In the genomic region with DNA sequence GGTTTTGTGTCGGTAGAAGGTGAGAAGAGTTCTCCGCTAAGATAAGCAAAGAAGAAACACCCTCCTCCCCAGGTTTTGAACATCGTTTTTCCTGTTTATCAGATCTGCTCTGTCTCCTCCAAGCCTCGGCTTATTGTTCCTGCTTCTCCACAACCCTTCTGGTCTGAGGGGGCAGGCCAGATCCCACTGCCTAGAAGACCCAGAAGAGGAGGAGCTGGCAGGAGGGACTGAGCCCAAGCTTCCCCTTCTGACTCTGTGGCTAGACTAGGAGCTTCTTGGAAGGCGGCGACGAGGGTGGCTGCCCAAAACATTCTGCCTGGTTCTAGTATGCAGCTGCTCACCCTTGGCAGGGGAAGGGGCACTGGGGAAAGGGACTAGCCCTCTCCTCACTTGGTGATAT, we compare ENCODE assay signal across 1 cellular context.
TF ChIP-seq lines count a peak whose summit lies in the region.

No MANE protein-coding gene starts in this region.

TF ChIP-seq in GM23338, 12 proteins besides CTCF, POLR2A, EP300 and RAD21 (continued from another document):
- TF ChIP-seq, protein P1, sequence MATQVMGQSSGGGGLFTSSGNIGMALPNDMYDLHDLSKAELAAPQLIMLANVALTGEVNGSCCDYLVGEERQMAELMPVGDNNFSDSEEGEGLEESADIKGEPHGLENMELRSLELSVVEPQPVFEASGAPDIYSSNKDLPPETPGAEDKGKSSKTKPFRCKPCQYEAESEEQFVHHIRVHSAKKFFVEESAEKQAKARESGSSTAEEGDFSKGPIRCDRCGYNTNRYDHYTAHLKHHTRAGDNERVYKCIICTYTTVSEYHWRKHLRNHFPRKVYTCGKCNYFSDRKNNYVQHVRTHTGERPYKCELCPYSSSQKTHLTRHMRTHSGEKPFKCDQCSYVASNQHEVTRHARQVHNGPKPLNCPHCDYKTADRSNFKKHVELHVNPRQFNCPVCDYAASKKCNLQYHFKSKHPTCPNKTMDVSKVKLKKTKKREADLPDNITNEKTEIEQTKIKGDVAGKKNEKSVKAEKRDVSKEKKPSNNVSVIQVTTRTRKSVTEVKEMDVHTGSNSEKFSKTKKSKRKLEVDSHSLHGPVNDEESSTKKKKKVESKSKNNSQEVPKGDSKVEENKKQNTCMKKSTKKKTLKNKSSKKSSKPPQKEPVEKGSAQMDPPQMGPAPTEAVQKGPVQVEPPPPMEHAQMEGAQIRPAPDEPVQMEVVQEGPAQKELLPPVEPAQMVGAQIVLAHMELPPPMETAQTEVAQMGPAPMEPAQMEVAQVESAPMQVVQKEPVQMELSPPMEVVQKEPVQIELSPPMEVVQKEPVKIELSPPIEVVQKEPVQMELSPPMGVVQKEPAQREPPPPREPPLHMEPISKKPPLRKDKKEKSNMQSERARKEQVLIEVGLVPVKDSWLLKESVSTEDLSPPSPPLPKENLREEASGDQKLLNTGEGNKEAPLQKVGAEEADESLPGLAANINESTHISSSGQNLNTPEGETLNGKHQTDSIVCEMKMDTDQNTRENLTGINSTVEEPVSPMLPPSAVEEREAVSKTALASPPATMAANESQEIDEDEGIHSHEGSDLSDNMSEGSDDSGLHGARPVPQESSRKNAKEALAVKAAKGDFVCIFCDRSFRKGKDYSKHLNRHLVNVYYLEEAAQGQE (IDR thresholded peaks at IDR 0.05; ENCODE audit: unreplicated experiment), result no peak
TF ChIP-seq in GM23338: peak in this region for 1.
